Comparison of ENCODE assay signal across 20 cellular contexts in the genomic region with DNA sequence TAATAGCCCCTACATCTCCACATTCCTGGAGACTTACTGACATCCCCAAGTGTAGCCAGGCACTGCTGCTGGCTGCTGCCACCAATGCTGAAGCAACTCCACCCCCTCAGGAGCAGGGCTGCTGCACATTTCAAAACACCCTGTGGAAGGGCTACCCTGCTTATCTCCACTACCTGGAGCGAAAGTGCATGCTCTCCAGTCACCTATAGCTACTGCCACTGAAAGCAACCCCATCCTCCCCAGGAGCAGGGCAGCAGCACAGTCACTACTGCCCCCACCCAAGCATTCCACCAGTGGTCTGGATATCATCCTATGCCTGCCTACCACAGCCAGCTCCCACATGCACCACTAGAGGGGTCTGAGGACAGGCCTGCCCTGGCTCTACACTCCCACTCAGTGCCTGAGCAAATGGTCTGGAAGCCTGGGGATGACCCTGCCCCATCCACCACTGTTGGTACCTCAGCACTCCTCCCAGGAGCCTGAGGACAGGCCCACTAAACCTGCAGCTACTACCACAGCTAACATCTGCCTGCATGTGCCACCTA.
"Had no signal": no experiment of that assay in that cellular context is flagged by ENCODE, and none has a peak within 500 bp of the region (broad histone marks: within the 10 kb centered on the region; RNA-seq: fewer than 3 reads in every experiment).

No MANE protein-coding gene starts in this region.

- H3K4me2 ChIP-seq: smooth muscle cell had no signal

- H3K4me1 ChIP-seq: left lung, pancreas, stomach, testis, upper lobe of left lung had no signal

- H3K4me1 Mint-ChIP-seq: activated B cell treated with CpG ODN at 0.5 μM for 24 hours; activated CD8-positive, alpha-beta memory T cell treated with anti-CD3 and anti-CD28 coated beads, Interleukin-2, amount 10 ng/mL, durations not matched to agents 7 days and 5 days had no signal

- ATAC-seq: activated CD8-positive, alpha-beta memory T cell treated with anti-CD3 and anti-CD28 coated beads, Interleukin-2, amount 10 ng/mL, durations not matched to agents 7 days and 5 days; effector memory CD8-positive, alpha-beta T cell; left lung; pancreas; sciatic nerve had no signal

- H3K27ac ChIP-seq: left lung, neutrophil, pancreas, stomach, testis, upper lobe of left lung had no signal

- H3K9me3 ChIP-seq: left lung, neutrophil, pancreas, stomach, testis, upper lobe of left lung had no signal

- DNase-seq: activated B cell treated with CpG ODN at 0.5 μM for 24 hours; activated CD4-positive, alpha-beta memory T cell treated with anti-CD3 and anti-CD28 coated beads for 36 hours; activated CD4-positive, alpha-beta T cell treated with anti-CD3 and anti-CD28 coated beads for 4 hours; activated CD8-positive, alpha-beta memory T cell treated with anti-CD3 and anti-CD28 coated beads, Interleukin-2, amount 10 ng/mL, durations not matched to agents 7 days and 5 days; amniotic stem cell; effector memory CD8-positive, alpha-beta T cell; foreskin fibroblast; left lung; midbrain; naive B cell; pancreas; stimulated activated CD4-positive, alpha-beta T cell treated with anti-CD3 and anti-CD28 coated beads, Interleukin-4, amount 100 ng/mL, for 1 hour; stomach; testis; upper lobe of left lung had no signal

- H3K4me3 ChIP-seq: left lung, pancreas, smooth muscle cell, stomach, testis, upper lobe of left lung had no signal

- H3K27me3 ChIP-seq: left lung, neutrophil, pancreas, stomach, testis, upper lobe of left lung had no signal

- H3K36me3 ChIP-seq: left lung, pancreas, upper lobe of left lung had no signal

- H3K27me3 Mint-ChIP-seq: activated B cell treated with CpG ODN at 0.5 μM for 24 hours; activated CD4-positive, alpha-beta memory T cell treated with anti-CD3 and anti-CD28 coated beads for 36 hours; activated CD8-positive, alpha-beta memory T cell treated with anti-CD3 and anti-CD28 coated beads, Interleukin-2, amount 10 ng/mL, durations not matched to agents 7 days and 5 days; activated naive CD8-positive, alpha-beta T cell; effector memory CD8-positive, alpha-beta T cell; naive B cell had no signal

- H3K9me3 Mint-ChIP-seq: effector memory CD8-positive, alpha-beta T cell had no signal

- H3K4me3 Mint-ChIP-seq: activated B cell treated with CpG ODN at 0.5 μM for 24 hours; activated CD4-positive, alpha-beta memory T cell treated with anti-CD3 and anti-CD28 coated beads for 36 hours; activated CD8-positive, alpha-beta memory T cell treated with anti-CD3 and anti-CD28 coated beads, Interleukin-2, amount 10 ng/mL, durations not matched to agents 7 days and 5 days; activated naive CD8-positive, alpha-beta T cell; effector memory CD8-positive, alpha-beta T cell; naive B cell; T-helper 2 cell treated with Interferon-gamma antibody and Interleukin-4, amounts not matched to agents 5 μg/mL and 100 μg/mL, for 36 hours had no signal

- H3K27ac Mint-ChIP-seq: activated B cell treated with CpG ODN at 0.5 μM for 24 hours; activated CD4-positive, alpha-beta memory T cell treated with anti-CD3 and anti-CD28 coated beads for 36 hours; activated CD8-positive, alpha-beta memory T cell treated with anti-CD3 and anti-CD28 coated beads, Interleukin-2, amount 10 ng/mL, durations not matched to agents 7 days and 5 days; activated naive CD8-positive, alpha-beta T cell; T-helper 2 cell treated with Interferon-gamma antibody and Interleukin-4, amounts not matched to agents 5 μg/mL and 100 μg/mL, for 36 hours had no signal
